In the genomic region with DNA sequence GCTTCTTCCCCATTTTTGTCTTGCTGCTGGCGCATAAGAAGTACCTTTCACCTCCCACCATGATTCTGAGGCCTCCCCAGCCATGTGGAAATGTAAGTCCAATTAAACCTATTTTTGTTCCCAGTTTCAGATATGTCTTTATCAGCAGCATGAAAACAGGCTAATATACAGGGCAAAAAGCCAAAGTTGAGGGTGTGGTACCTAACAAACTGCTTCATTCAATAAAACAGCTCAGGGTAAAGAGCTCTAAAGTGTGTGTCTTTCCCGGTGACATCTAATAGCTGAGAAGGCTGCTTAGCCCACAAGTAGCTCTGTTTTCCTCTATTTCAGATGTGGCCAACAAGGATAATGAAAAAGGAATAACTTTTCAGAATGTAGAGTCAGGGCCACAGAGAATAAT, we compare ENCODE assay signal across 1 cellular context.
TF ChIP-seq lines count a peak whose summit lies in the region.

No MANE protein-coding gene starts in this region.

TF ChIP-seq in GM23338, 12 proteins besides CTCF, POLR2A, EP300 and RAD21 (continued from another document):
- no peak for TF ChIP-seq POLR2AphosphoS5 (IDR thresholded peaks at IDR 0.05; ENCODE audit: low read depth)
- TF ChIP-seq, protein P1, sequence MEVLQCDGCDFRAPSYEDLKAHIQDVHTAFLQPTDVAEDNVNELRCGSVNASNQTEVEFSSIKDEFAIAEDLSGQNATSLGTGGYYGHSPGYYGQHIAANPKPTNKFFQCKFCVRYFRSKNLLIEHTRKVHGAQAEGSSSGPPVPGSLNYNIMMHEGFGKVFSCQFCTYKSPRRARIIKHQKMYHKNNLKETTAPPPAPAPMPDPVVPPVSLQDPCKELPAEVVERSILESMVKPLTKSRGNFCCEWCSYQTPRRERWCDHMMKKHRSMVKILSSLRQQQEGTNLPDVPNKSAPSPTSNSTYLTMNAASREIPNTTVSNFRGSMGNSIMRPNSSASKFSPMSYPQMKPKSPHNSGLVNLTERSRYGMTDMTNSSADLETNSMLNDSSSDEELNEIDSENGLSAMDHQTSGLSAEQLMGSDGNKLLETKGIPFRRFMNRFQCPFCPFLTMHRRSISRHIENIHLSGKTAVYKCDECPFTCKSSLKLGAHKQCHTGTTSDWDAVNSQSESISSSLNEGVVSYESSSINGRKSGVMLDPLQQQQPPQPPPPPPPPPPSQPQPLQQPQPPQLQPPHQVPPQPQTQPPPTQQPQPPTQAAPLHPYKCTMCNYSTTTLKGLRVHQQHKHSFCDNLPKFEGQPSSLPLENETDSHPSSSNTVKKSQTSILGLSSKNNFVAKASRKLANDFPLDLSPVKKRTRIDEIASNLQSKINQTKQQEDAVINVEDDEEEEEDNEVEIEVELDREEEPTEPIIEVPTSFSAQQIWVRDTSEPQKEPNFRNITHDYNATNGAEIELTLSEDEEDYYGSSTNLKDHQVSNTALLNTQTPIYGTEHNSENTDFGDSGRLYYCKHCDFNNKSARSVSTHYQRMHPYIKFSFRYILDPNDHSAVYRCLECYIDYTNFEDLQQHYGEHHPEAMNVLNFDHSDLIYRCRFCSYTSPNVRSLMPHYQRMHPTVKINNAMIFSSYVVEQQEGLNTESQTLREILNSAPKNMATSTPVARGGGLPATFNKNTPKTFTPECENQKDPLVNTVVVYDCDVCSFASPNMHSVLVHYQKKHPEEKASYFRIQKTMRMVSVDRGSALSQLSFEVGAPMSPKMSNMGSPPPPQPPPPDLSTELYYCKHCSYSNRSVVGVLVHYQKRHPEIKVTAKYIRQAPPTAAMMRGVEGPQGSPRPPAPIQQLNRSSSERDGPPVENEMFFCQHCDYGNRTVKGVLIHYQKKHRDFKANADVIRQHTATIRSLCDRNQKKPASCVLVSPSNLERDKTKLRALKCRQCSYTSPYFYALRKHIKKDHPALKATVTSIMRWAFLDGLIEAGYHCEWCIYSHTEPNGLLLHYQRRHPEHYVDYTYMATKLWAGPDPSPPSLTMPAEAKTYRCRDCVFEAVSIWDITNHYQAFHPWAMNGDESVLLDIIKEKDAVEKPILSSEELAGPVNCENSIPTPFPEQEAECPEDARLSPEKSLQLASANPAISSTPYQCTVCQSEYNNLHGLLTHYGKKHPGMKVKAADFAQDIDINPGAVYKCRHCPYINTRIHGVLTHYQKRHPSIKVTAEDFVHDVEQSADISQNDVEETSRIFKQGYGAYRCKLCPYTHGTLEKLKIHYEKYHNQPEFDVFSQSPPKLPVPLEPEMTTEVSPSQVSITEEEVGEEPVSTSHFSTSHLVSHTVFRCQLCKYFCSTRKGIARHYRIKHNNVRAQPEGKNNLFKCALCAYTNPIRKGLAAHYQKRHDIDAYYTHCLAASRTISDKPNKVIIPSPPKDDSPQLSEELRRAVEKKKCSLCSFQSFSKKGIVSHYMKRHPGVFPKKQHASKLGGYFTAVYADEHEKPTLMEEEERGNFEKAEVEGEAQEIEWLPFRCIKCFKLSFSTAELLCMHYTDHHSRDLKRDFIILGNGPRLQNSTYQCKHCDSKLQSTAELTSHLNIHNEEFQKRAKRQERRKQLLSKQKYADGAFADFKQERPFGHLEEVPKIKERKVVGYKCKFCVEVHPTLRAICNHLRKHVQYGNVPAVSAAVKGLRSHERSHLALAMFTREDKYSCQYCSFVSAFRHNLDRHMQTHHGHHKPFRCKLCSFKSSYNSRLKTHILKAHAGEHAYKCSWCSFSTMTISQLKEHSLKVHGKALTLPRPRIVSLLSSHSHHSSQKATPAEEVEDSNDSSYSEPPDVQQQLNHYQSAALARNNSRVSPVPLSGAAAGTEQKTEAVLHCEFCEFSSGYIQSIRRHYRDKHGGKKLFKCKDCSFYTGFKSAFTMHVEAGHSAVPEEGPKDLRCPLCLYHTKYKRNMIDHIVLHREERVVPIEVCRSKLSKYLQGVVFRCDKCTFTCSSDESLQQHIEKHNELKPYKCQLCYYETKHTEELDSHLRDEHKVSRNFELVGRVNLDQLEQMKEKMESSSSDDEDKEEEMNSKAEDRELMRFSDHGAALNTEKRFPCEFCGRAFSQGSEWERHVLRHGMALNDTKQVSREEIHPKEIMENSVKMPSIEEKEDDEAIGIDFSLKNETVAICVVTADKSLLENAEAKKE (CRISPR knock-in tag; IDR thresholded peaks at IDR 0.05) = no peak
- TF ChIP-seq ZNF331 (CRISPR knock-in tag; IDR thresholded peaks at IDR 0.05; ENCODE audit: low read depth) = no peak
- TF ChIP-seq JUNB (IDR thresholded peaks at IDR 0.05; ENCODE audit: unreplicated experiment) = no peak
- TF ChIP-seq STAT1 (IDR thresholded peaks at IDR 0.05; ENCODE audit: unreplicated experiment) = no peak
- TF ChIP-seq EZH2 (IDR thresholded peaks at IDR 0.05; ENCODE audit: low read depth, unreplicated experiment) = no peak
- TF ChIP-seq ZNF114 (CRISPR knock-in tag; IDR thresholded peaks at IDR 0.05) = no peak
